ENCODE assay signal across 8 cellular contexts in genomic region chr6:30101939-30102700, GRCh38. TPM values are rescaled to one million over a fixed set of nuclear protein-coding genes. Genes with fewer than 3 reads are reported as not detected.
A peak's percentile ranks its signal among the peaks of the same experiment; 100 is the strongest.
DNase-seq lines count a peak whose midpoint lies in the region; ATAC-seq and TF ChIP-seq lines count a peak whose summit lies in the region.

No MANE protein-coding gene starts in this region.

- intact Hi-C loops in esophagus squamous epithelium (cut with DNase I): no loop called here

- ATAC-seq in HG03439 (IDR thresholded peaks at IDR 0.05; ENCODE audit: unreplicated experiment) (peak; percentile 71), GM18870 (IDR thresholded peaks at IDR 0.05; ENCODE audit: unreplicated experiment) (no peak)

- in situ Hi-C loops in GM13977 (cut with MboI; ENCODE audit: low pct_unique_long_range_greater_than_20kb, low sequenced_read_pairs, unreplicated experiment): no loop called here

- peak; percentile 4 for TF ChIP-seq CTCF in GM13977 (IDR thresholded peaks at IDR 0.05; ENCODE audit: extremely low read depth, insufficient read depth, missing control alignments)
- peak in 2 of 6 experiments; percentile 13 to 23 for TF ChIP-seq CTCF in esophagus squamous epithelium (IDR thresholded peaks at IDR 0.05)

- H3K4me3 ChIP-seq in esophagus squamous epithelium (peak overlapping the region; percentile 27 to 66 (median 48)), muscle layer of colon (ENCODE audit: low read depth in 1 of 2, low read length in 2 of 2) (peak overlapping the region; percentile 41 to 64)

- DNase-seq in GM13977 (ENCODE audit: low spot score) (peak; percentile 86), activated T-helper 1 cell treated with Interleukin-2 at 50 U/mL for 16 hours (ENCODE audit: low read depth) (peak; percentile 48), esophagus squamous epithelium (lab: John Stamatoyannopoulos, UW) (peak; percentile 20)
- DNase-seq in stimulated activated CD8-positive, alpha-beta memory T cell treated with anti-CD3 and anti-CD28 coated beads, Interleukin-4, amount 100 ng/mL, for 24 hours (ENCODE audit: low read depth): peak; percentile 61

- no peaks in the 10 kb centered on the region for H3K36me3 ChIP-seq in esophagus squamous epithelium
- H3K36me3 ChIP-seq in muscle layer of colon (ENCODE audit: insufficient read depth, low read length): no peaks in the 10 kb centered on the region

- H3K27me3 ChIP-seq in esophagus squamous epithelium: peaks cover 0 to 76% (median 0%) of the 10 kb centered on the region in 4 donors
- peaks cover 30 to 54% of the 10 kb centered on the region in 2 donors for H3K27me3 ChIP-seq in muscle layer of colon (ENCODE audit: control insufficient read depth in 1 of 2, insufficient read depth in 2 of 2, low read length in 2 of 2)

- WGBS in esophagus squamous epithelium, 2 donors: 7 to 16% methylated on average over 14 to 18 of the region's 48 CpGs

- H3K27ac ChIP-seq in esophagus squamous epithelium (peak overlapping the region; percentile 83 to 93 (median 87)), muscle layer of colon (ENCODE audit: low read depth, low read length) (peak overlapping the region; percentile 16)

- H3K9me3 ChIP-seq in esophagus squamous epithelium: no peaks in the 10 kb centered on the region
- peaks cover 6% of the 10 kb centered on the region for H3K9me3 ChIP-seq in muscle layer of colon (ENCODE audit: low read length)

- peak overlapping the region; percentile 17 for H3K9ac ChIP-seq in muscle layer of colon (ENCODE audit: low read length)

- H3K4me1 ChIP-seq in esophagus squamous epithelium (peaks cover 22 to 42% (median 27%) of the 10 kb centered on the region in 3 donors), muscle layer of colon (ENCODE audit: insufficient read depth, low read length) (peaks cover 27% of the 10 kb centered on the region)

- peak in 2 of 4 donors; percentile 50 to 83 for TF ChIP-seq POLR2A in esophagus squamous epithelium (IDR thresholded peaks at IDR 0.05)

TF ChIP-seq in PFSK-1, 5 proteins besides CTCF, POLR2A, EP300 and RAD21:
- no peak for TF ChIP-seq REST (IDR thresholded peaks at IDR 0.05; ENCODE audit: insufficient read depth in 1 of 2, low read depth in 2 of 2, low read length in 2 of 2)
- TF ChIP-seq POLR2AphosphoS5 (IDR thresholded peaks at IDR 0.05; ENCODE audit: low read depth, low read length): peak; percentile 86

RNA-seq across cellular contexts. Expression of gene TRIM31, which starts 10.8 kb away (rescaled TPM):
- polyA plus RNA-seq in PFSK-1 (2012; ENCODE audit: insufficient read length, low read depth): not detected
- under 1 TPM in 1 of 4 donors, not detected in 3; 0.23 TPM for total RNA-seq in esophagus squamous epithelium

RNA-seq across cellular contexts. Expression of gene RNF39, which starts 26.6 kb away (rescaled TPM):
- polyA plus RNA-seq in PFSK-1 (2012; ENCODE audit: insufficient read length, low read depth): 3.6 TPM
- total RNA-seq in esophagus squamous epithelium: 10 to 100 TPM in 1 of 4 donors, 1 to 10 TPM in 3; 3.1 to 11.4 (median 9.2) TPM

RNA-seq across cellular contexts. Expression of gene TRIM40, which starts 33.8 kb away (rescaled TPM):
- not detected for polyA plus RNA-seq in PFSK-1 (2012; ENCODE audit: insufficient read length, low read depth)
- total RNA-seq in esophagus squamous epithelium: not detected

RNA-seq across cellular contexts. Expression of gene PPP1R11, which starts 35.1 kb away (rescaled TPM):
- 53.0 TPM for polyA plus RNA-seq in PFSK-1 (2012; ENCODE audit: insufficient read length, low read depth)
- 10 to 100 TPM; 36.5 to 40.9 (median 37.3) TPM for total RNA-seq in esophagus squamous epithelium

RNA-seq across cellular contexts. Expression of gene POLR1H, which starts 41.1 kb away (rescaled TPM):
- polyA plus RNA-seq in PFSK-1 (2012; ENCODE audit: insufficient read length, low read depth): 54.3 TPM
- 10 to 100 TPM; 13.2 to 35.8 (median 19.8) TPM for total RNA-seq in esophagus squamous epithelium

Comparison
In these comparisons a context has a peak if more than half of its experiments do, and no peak if none do; other contexts are left out.
1. DNase-seq: peak in every context shown above with its lines; median percentile 86 in GM13977; 61 in stimulated activated CD8-positive, alpha-beta memory T cell treated with anti-CD3 and anti-CD28 coated beads, Interleukin-4, amount 100 ng/mL, for 24 hours; 48 in activated T-helper 1 cell treated with Interleukin-2 at 50 U/mL for 16 hours; 20 in esophagus squamous epithelium.